18 cellular contexts compared by ENCODE assay signal in the genomic region with DNA sequence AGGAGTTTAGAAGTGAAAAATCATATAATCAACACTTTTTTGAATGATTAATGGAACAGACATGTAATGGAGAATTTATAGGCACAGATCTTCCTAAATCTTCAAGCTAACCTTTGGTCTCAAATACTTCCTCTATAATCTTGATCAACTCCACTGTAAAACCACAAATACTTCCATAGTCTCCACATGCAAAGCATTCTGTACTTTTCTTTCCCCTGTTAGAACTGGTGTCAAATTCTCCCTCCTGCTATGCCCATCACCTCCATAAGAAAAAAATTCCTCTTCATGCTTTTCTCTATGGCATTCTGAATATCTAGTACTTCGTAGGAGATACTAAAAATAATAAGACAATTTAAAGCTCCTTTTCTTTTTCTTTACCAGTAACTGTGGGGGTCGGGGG.
"Had no signal": no experiment of that assay in that cellular context is flagged by ENCODE, and none has a peak within 500 bp of the region (broad histone marks: within the 10 kb centered on the region; RNA-seq: fewer than 3 reads in every experiment).

No MANE protein-coding gene starts in this region.

- H3K27ac ChIP-seq: coronary artery, heart left ventricle, right atrium auricular region, sigmoid colon, stomach, thoracic aorta, transverse colon had no signal

- H3K36me3 ChIP-seq: heart left ventricle, right atrium auricular region, sigmoid colon, stomach, thoracic aorta, transverse colon had no signal

- H3K4me3 ChIP-seq: coronary artery, heart left ventricle, right atrium auricular region, sigmoid colon, stomach, thoracic aorta, transverse colon had no signal

- H3K9me3 ChIP-seq: heart left ventricle, right atrium auricular region, sigmoid colon, stomach, thoracic aorta, transverse colon had no signal

- H3K27ac Mint-ChIP-seq: endodermal cell; naive thymus-derived CD4-positive, alpha-beta T cell had no signal

- H3K4me1 Mint-ChIP-seq: endodermal cell; naive thymus-derived CD4-positive, alpha-beta T cell had no signal

- H3K4me1 ChIP-seq: heart left ventricle, right atrium auricular region, sigmoid colon, stomach, transverse colon had no signal

- H3K36me3 Mint-ChIP-seq: naive thymus-derived CD4-positive, alpha-beta T cell had no signal

- DNase-seq: effector CD4-positive, alpha-beta T cell; endodermal cell; heart left ventricle; hippocampal formation; kidney glomerular epithelial cell; mammary epithelial cell; naive thymus-derived CD4-positive, alpha-beta T cell; posterior cingulate gyrus; sigmoid colon; small intestine; stimulated activated CD4-positive, alpha-beta T cell treated with anti-CD3 and anti-CD28 coated beads, Interleukin-12 subunit alpha, Interleukin-12 subunit beta, amount 100 ng/mL, for 4 hours; stimulated activated naive CD4-positive, alpha-beta T cell; stomach; substantia nigra; transverse colon had no signal

- H3K27me3 ChIP-seq: right atrium auricular region, stomach, transverse colon had no signal

- H3K4me3 Mint-ChIP-seq: endodermal cell; naive thymus-derived CD4-positive, alpha-beta T cell had no signal
